In genomic region chr2:207599641-207600040, GRCh38 we compare ENCODE assay signal across 18 cellular contexts. TPM values are rescaled to one million over a fixed set of nuclear protein-coding genes. Genes with fewer than 3 reads are reported as not detected.
DNase-seq lines count a peak whose midpoint lies in the region; ATAC-seq and TF ChIP-seq lines count a peak whose summit lies in the region.
"Had no signal": no experiment of that assay in that cellular context is flagged by ENCODE, and none has a peak within 500 bp of the region (broad histone marks: within the 10 kb centered on the region; RNA-seq: fewer than 3 reads in every experiment).

No MANE protein-coding gene starts in this region.

- H3K9me3 ChIP-seq in naive thymus-derived CD4-positive, alpha-beta T cell (ENCODE audit: control insufficient read depth in 2 of 3, low read length in 3 of 3): no peaks in the 10 kb centered on the region
- H3K9me3 ChIP-seq: BLaER1 had no signal

- peaks cover 0 to 9% (median 6%) of the 10 kb centered on the region in 3 experiments for H3K36me3 ChIP-seq in naive thymus-derived CD4-positive, alpha-beta T cell (ENCODE audit: control insufficient read depth in 2 of 3, insufficient read depth in 3 of 3, low read length in 3 of 3)

- ATAC-seq in activated B cell treated with CpG ODN at 0.5 μM for 24 hours (ENCODE audit: low read depth) (no peak), HG03439 (IDR thresholded peaks at IDR 0.05; ENCODE audit: unreplicated experiment) (no peak), HG03139 (IDR thresholded peaks at IDR 0.05; ENCODE audit: unreplicated experiment) (no peak), HG03520 (IDR thresholded peaks at IDR 0.05; ENCODE audit: unreplicated experiment) (no peak)
- ATAC-seq in naive thymus-derived CD4-positive, alpha-beta T cell: no peak

- H3K27ac Mint-ChIP-seq in activated naive CD4-positive, alpha-beta T cell treated with anti-CD3 and anti-CD28 coated beads, Interleukin-2, amount 50 U/mL, for 24 hours: peak overlapping the region; percentile 72
- H3K27ac Mint-ChIP-seq in activated B cell treated with CpG ODN at 0.5 μM for 24 hours: peak overlapping the region; percentile 41
- peak overlapping the region in 6 of 9 donors; percentile 1 to 58 (median 40) for H3K27ac Mint-ChIP-seq in naive thymus-derived CD4-positive, alpha-beta T cell

- CTCF ChIA-PET in activated B cell treated with CpG ODN at 0.5 μM for 24 hours (lab: Charles Lee): no interaction called here
- CTCF ChIA-PET in naive thymus-derived CD4-positive, alpha-beta T cell (lab: Charles Lee): no interaction called here

- H3K4me1 Mint-ChIP-seq in activated naive CD4-positive, alpha-beta T cell treated with anti-CD3 and anti-CD28 coated beads, Interleukin-2, amount 50 U/mL, for 24 hours: peaks cover 28% of the 10 kb centered on the region
- peaks cover 11% of the 10 kb centered on the region for H3K4me1 Mint-ChIP-seq in activated B cell treated with CpG ODN at 0.5 μM for 24 hours
- H3K4me1 Mint-ChIP-seq in naive thymus-derived CD4-positive, alpha-beta T cell: peaks cover 4 to 47% (median 25%) of the 10 kb centered on the region in 7 donors

- intact Hi-C loops in activated B cell treated with CpG ODN at 0.5 μM for 24 hours (cut with micrococcal nuclease): no loop called here
- intact Hi-C loops in naive thymus-derived CD4-positive, alpha-beta T cell (cut with micrococcal nuclease): no loop called here

- no peak overlapping the region for H3K4me3 ChIP-seq in naive thymus-derived CD4-positive, alpha-beta T cell (ENCODE audit: low read length)
- H3K4me3 ChIP-seq: BLaER1 had no signal

- POLR2A ChIA-PET in activated B cell treated with CpG ODN at 0.5 μM for 24 hours (lab: Charles Lee): interaction anchor here (1.6 kb wide), 1 partner anchor 22 kb away, joined by 4 read pairs; no protein-coding TSS in a partner anchor
- POLR2A ChIA-PET in naive thymus-derived CD4-positive, alpha-beta T cell (lab: Charles Lee): interaction anchor here (1.2 kb wide), 1 partner anchor 27 kb away, joined by 3 read pairs; no protein-coding TSS in a partner anchor

- H3K36me3 Mint-ChIP-seq in activated naive CD4-positive, alpha-beta T cell treated with anti-CD3 and anti-CD28 coated beads, Interleukin-2, amount 50 U/mL, for 24 hours: peaks cover 8% of the 10 kb centered on the region
- peaks cover 50% of the 10 kb centered on the region for H3K36me3 Mint-ChIP-seq in activated B cell treated with CpG ODN at 0.5 μM for 24 hours (ENCODE audit: low read depth)
- H3K36me3 Mint-ChIP-seq in naive thymus-derived CD4-positive, alpha-beta T cell: peaks cover 0 to 30% (median 10%) of the 10 kb centered on the region in 5 donors

- no peak overlapping the region for H3K4me3 Mint-ChIP-seq in activated naive CD4-positive, alpha-beta T cell treated with anti-CD3 and anti-CD28 coated beads, Interleukin-2, amount 50 U/mL, for 24 hours
- H3K4me3 Mint-ChIP-seq in activated B cell treated with CpG ODN at 0.5 μM for 24 hours: no peak overlapping the region
- no peak overlapping the region for H3K4me3 Mint-ChIP-seq in naive thymus-derived CD4-positive, alpha-beta T cell

- no peak overlapping the region for H3K27ac ChIP-seq in naive thymus-derived CD4-positive, alpha-beta T cell (ENCODE audit: low read depth, low read length)
- H3K27ac ChIP-seq: BLaER1 had no signal

- no peaks in the 10 kb centered on the region for H3K27me3 Mint-ChIP-seq in activated naive CD4-positive, alpha-beta T cell treated with anti-CD3 and anti-CD28 coated beads, Interleukin-2, amount 50 U/mL, for 24 hours
- H3K27me3 Mint-ChIP-seq in activated B cell treated with CpG ODN at 0.5 μM for 24 hours: no peaks in the 10 kb centered on the region
- no peaks in the 10 kb centered on the region for H3K27me3 Mint-ChIP-seq in naive thymus-derived CD4-positive, alpha-beta T cell

- peaks cover 0 to 3% of the 10 kb centered on the region in 2 donors for H3K4me1 ChIP-seq in naive thymus-derived CD4-positive, alpha-beta T cell (ENCODE audit: control insufficient read depth in 2 of 2, insufficient read depth in 2 of 2, low read length in 2 of 2)
- H3K4me1 ChIP-seq: BLaER1 had no signal

- no peak for TF ChIP-seq CTCF in activated B cell treated with CpG ODN at 0.5 μM for 24 hours (IDR thresholded peaks at IDR 0.05)

- no peaks in the 10 kb centered on the region for H3K27me3 ChIP-seq in naive thymus-derived CD4-positive, alpha-beta T cell (ENCODE audit: control insufficient read depth in 2 of 2, insufficient read depth in 2 of 2, low read length in 2 of 2)
- H3K27me3 ChIP-seq: BLaER1 had no signal

- no peak for DNase-seq in activated naive CD4-positive, alpha-beta T cell treated with Interleukin-2 at 50 U/mL for 16 hours
- no peak for DNase-seq in activated B cell treated with CpG ODN at 0.5 μM for 24 hours
- DNase-seq in naive thymus-derived CD4-positive, alpha-beta T cell: no peak
- DNase-seq in RPMI8226: no peak
- DNase-seq: 8988T, DMS 273 treated with DMSO at 0.1 percent for 48 hours, GF-D8, KBM-7, MV-4-11, NCI-H1436 treated with DMSO at 0.1 percent for 48 hours, NCI-H2081, NCI-H748 treated with DMSO at 0.1 percent for 48 hours, OCI-M1 had no signal

- no peaks in the 10 kb centered on the region for H3K9me3 Mint-ChIP-seq in activated naive CD4-positive, alpha-beta T cell treated with anti-CD3 and anti-CD28 coated beads, Interleukin-2, amount 50 U/mL, for 24 hours
- no peaks in the 10 kb centered on the region for H3K9me3 Mint-ChIP-seq in activated B cell treated with CpG ODN at 0.5 μM for 24 hours
- H3K9me3 Mint-ChIP-seq in naive thymus-derived CD4-positive, alpha-beta T cell: no peaks in the 10 kb centered on the region

RNA-seq across cellular contexts. Expression of gene METTL21A, which starts 25.6 kb away (rescaled TPM):
- 34.2 and 34.3 TPM in 2 replicates for total RNA-seq in activated B cell treated with CpG ODN at 0.5 μM for 24 hours
- 10 to 100 TPM; 14.6 to 20.5 (median 19.6) TPM for total RNA-seq in naive thymus-derived CD4-positive, alpha-beta T cell
- polyA plus RNA-seq in naive thymus-derived CD4-positive, alpha-beta T cell: 10 to 100 TPM; 39.9 to 40.2 TPM
